ENCODE assay signal across 11 cellular contexts in genomic region chr10:73044378-73045285, GRCh38. TPM values are rescaled to one million over a fixed set of nuclear protein-coding genes. Genes with fewer than 3 reads are reported as not detected.
DNase-seq lines count a peak whose midpoint lies in the region; ATAC-seq and TF ChIP-seq lines count a peak whose summit lies in the region.
"Had no signal": no experiment of that assay in that cellular context is flagged by ENCODE, and none has a peak within 500 bp of the region (broad histone marks: within the 10 kb centered on the region; RNA-seq: fewer than 3 reads in every experiment).

No MANE protein-coding gene starts in this region.

- no peak for DNase-seq in activated T-cell treated with anti-CD3 and anti-CD28 coated beads, Interleukin-2, amount 50 U/mL, for 24 hours
- no peak for DNase-seq in activated T-cell treated with anti-CD3 and anti-CD28 coated beads, Interleukin-2, amount 50 U/mL, for 48 hours
- DNase-seq in chondrocyte (ENCODE audit: low spot score), result no peak
- DNase-seq in left lobe of liver (ENCODE audit: low spot score), result no peak
- no peak for DNase-seq in vagina (ENCODE audit: extremely low spot score in 2 of 2)
- DNase-seq in Kasumi-1 (lab: John Stamatoyannopoulos, UW), result no peak
- DNase-seq in NCI-H146 (lab: John Stamatoyannopoulos, UW), result no peak
- DNase-seq: amygdala; stimulated activated naive CD8-positive, alpha-beta T cell treated with anti-CD3 and anti-CD28 coated beads, Interleukin-15, amount 100 ng/mL, for 72 hours had no signal

- H3K9me3 ChIP-seq in vagina, result no peaks in the 10 kb centered on the region
- H3K9me3 ChIP-seq: BLaER1 treated with 17β-estradiol and CSF1 and Interleukin-3, amounts not matched to agents 10 nM and 100 nM had no signal

- H3K27me3 ChIP-seq in vagina, result no peaks in the 10 kb centered on the region
- H3K27me3 ChIP-seq: BLaER1 treated with 17β-estradiol and CSF1 and Interleukin-3, amounts not matched to agents 10 nM and 100 nM had no signal

- peaks cover 81% of the 10 kb centered on the region for H3K36me3 Mint-ChIP-seq in activated T-cell treated with anti-CD3 and anti-CD28 coated beads, Interleukin-2, amount 50 U/mL, for 24 hours (ENCODE audit: low read depth)
- H3K36me3 Mint-ChIP-seq in chondrocyte (ENCODE audit: low read depth), result peaks cover 10% of the 10 kb centered on the region

- TF ChIP-seq CTCF in chondrocyte (IDR thresholded peaks at IDR 0.05) (no peak), vagina (IDR thresholded peaks at IDR 0.05) (no peak)

- peaks cover 0 to 15% of the 10 kb centered on the region in 2 donors for H3K36me3 ChIP-seq in vagina

- ATAC-seq in left lobe of liver (peak; percentile 66), HG03457 (IDR thresholded peaks at IDR 0.05; ENCODE audit: unreplicated experiment) (no peak)
- ATAC-seq: stimulated activated naive CD8-positive, alpha-beta T cell treated with anti-CD3 and anti-CD28 coated beads, Interleukin-15, amount 100 ng/mL, for 72 hours had no signal

- intact Hi-C loops in vagina (cut with DNase I), result no loop called here

- H3K27ac ChIP-seq in vagina, result peak overlapping the region; percentile 5
- H3K27ac ChIP-seq: BLaER1 treated with 17β-estradiol and CSF1 and Interleukin-3, amounts not matched to agents 10 nM and 100 nM had no signal

- H3K4me1 ChIP-seq in vagina, result peaks cover 21% of the 10 kb centered on the region

- H3K27me3 Mint-ChIP-seq in activated T-cell treated with anti-CD3 and anti-CD28 coated beads, Interleukin-2, amount 50 U/mL, for 24 hours, result no peaks in the 10 kb centered on the region
- no peaks in the 10 kb centered on the region for H3K27me3 Mint-ChIP-seq in chondrocyte (ENCODE audit: low read depth)
- H3K27me3 Mint-ChIP-seq: stimulated activated naive CD8-positive, alpha-beta T cell treated with anti-CD3 and anti-CD28 coated beads, Interleukin-15, amount 100 ng/mL, for 72 hours had no signal

- no peaks in the 10 kb centered on the region for H3K9me3 Mint-ChIP-seq in activated T-cell treated with anti-CD3 and anti-CD28 coated beads, Interleukin-2, amount 50 U/mL, for 24 hours
- H3K9me3 Mint-ChIP-seq in chondrocyte (ENCODE audit: low read depth), result no peaks in the 10 kb centered on the region
- H3K9me3 Mint-ChIP-seq: stimulated activated naive CD8-positive, alpha-beta T cell treated with anti-CD3 and anti-CD28 coated beads, Interleukin-15, amount 100 ng/mL, for 72 hours had no signal

- H3K4me3 ChIP-seq in vagina, result no peak overlapping the region
- H3K4me3 ChIP-seq: BLaER1 treated with 17β-estradiol and CSF1 and Interleukin-3, amounts not matched to agents 10 nM and 100 nM had no signal

- H3K4me1 Mint-ChIP-seq in activated T-cell treated with anti-CD3 and anti-CD28 coated beads, Interleukin-2, amount 50 U/mL, for 24 hours (ENCODE audit: low read depth), result peaks cover 5% of the 10 kb centered on the region
- H3K4me1 Mint-ChIP-seq in chondrocyte (ENCODE audit: low read depth), result peaks cover 28% of the 10 kb centered on the region
- H3K4me1 Mint-ChIP-seq: stimulated activated naive CD8-positive, alpha-beta T cell treated with anti-CD3 and anti-CD28 coated beads, Interleukin-15, amount 100 ng/mL, for 72 hours had no signal

- peak overlapping the region; percentile 37 for H3K27ac Mint-ChIP-seq in activated T-cell treated with anti-CD3 and anti-CD28 coated beads, Interleukin-2, amount 50 U/mL, for 24 hours
- H3K27ac Mint-ChIP-seq in chondrocyte (ENCODE audit: unreplicated experiment), result peak overlapping the region; percentile 95

- no peak for TF ChIP-seq POLR2A in vagina (IDR thresholded peaks at IDR 0.05)

- H3K4me3 Mint-ChIP-seq in activated T-cell treated with anti-CD3 and anti-CD28 coated beads, Interleukin-2, amount 50 U/mL, for 24 hours, result no peak overlapping the region
- H3K4me3 Mint-ChIP-seq in chondrocyte (ENCODE audit: unreplicated experiment), result peak overlapping the region; percentile 12
- H3K4me3 Mint-ChIP-seq: stimulated activated naive CD8-positive, alpha-beta T cell treated with anti-CD3 and anti-CD28 coated beads, Interleukin-15, amount 100 ng/mL, for 72 hours had no signal

RNA-seq across cellular contexts. Expression of gene P4HA1, which starts 52.0 kb away (rescaled TPM):
- total RNA-seq in chondrocyte (126 to 179 TPM (median 174 TPM) in 3 replicates), left lobe of liver (7.3 TPM), vagina (12.5 TPM)
